21 cellular contexts compared by ENCODE assay signal in genomic region chr1:162626089-162626488, GRCh38. TPM values are rescaled to one million over a fixed set of nuclear protein-coding genes. Genes with fewer than 3 reads are reported as not detected.
DNase-seq lines count a peak whose midpoint lies in the region; ATAC-seq and TF ChIP-seq lines count a peak whose summit lies in the region.
"Had no signal": no experiment of that assay in that cellular context is flagged by ENCODE, and none has a peak within 500 bp of the region (broad histone marks: within the 10 kb centered on the region; RNA-seq: fewer than 3 reads in every experiment).

No MANE protein-coding gene starts in this region.

- H3K36me3 ChIP-seq in SK-N-SH (replicated peaks in 1 of 2; ENCODE audit: control insufficient read depth in 1 of 2, insufficient read depth in 2 of 2, low read length in 1 of 2) (no peaks in the 10 kb centered on the region), heart right ventricle (no peaks in the 10 kb centered on the region), vagina (no peaks in the 10 kb centered on the region), mucosa of descending colon (ENCODE audit: low read depth) (no peaks in the 10 kb centered on the region)
- H3K36me3 ChIP-seq: cardiac muscle cell, spleen had no signal

- TF ChIP-seq EP300 in SK-N-SH (IDR thresholded peaks at IDR 0.05; ENCODE audit: borderline replicate concordance in 1 of 2, low read depth in 1 of 2, low read length in 1 of 2) = no peak

- H3K9ac ChIP-seq in SK-N-SH = peak overlapping the region; percentile 40; the same call in 1 of the 2 replicates

- H3K79me2 ChIP-seq in SK-N-SH (ENCODE audit: insufficient read depth) = no peaks in the 10 kb centered on the region

- H3K27ac ChIP-seq in SK-N-SH (ENCODE audit: low read depth in 2 of 2, low read length in 1 of 2) (peak overlapping the region in 1 of 2 experiments; percentile 14; a peak in 2 of 4 replicates), heart right ventricle (peak overlapping the region in 8 of 10 donors; percentile 36 to 75 (median 63)), vagina (peak overlapping the region; percentile 53)
- H3K27ac ChIP-seq: 22Rv1, cardiac muscle cell had no signal

- TF ChIP-seq CTCF in SK-N-SH (IDR thresholded peaks at IDR 0.05) (no peak), heart right ventricle (IDR thresholded peaks at IDR 0.05) (no peak), vagina (IDR thresholded peaks at IDR 0.05) (no peak), mucosa of descending colon (IDR thresholded peaks at IDR 0.05) (no peak)

- H3K4me1 ChIP-seq in SK-N-SH (ENCODE audit: control insufficient read depth in 1 of 2, insufficient read depth in 2 of 2, low read depth in 1 of 2, low read length in 1 of 2) (peaks cover 34 to 35% of the 10 kb centered on the region in 2 experiments), heart right ventricle (peaks cover 4 to 33% (median 19%) of the 10 kb centered on the region in 9 donors), vagina (no peaks in the 10 kb centered on the region), mucosa of descending colon (ENCODE audit: low read depth) (no peaks in the 10 kb centered on the region)

- intact Hi-C loops in heart right ventricle (cut with DNase I) (loop anchor here in 1 of 10 donors (10.0 kb wide), 1 partner anchor 149 kb away; no protein-coding TSS in a partner anchor), sciatic nerve (cut with DNase I) (no loop called here), vagina (cut with DNase I) (no loop called here), mucosa of descending colon (cut with DNase I, micrococcal nuclease) (no loop called here)

- H4K20me1 ChIP-seq in SK-N-SH (ENCODE audit: insufficient read depth) = no peaks in the 10 kb centered on the region

- TF ChIP-seq RAD21 in SK-N-SH (IDR thresholded peaks at IDR 0.05; ENCODE audit: low read length) = no peak

- ATAC-seq in SK-N-SH treated with all-trans-retinoic acid at 6 μM for 48 hours (no peak), heart right ventricle (peak in 5 of 8 donors; percentile 15 to 57 (median 32)), sciatic nerve (peak; percentile 50), HG03045 (IDR thresholded peaks at IDR 0.05; ENCODE audit: unreplicated experiment) (no peak), mucosa of descending colon (no peak)
- ATAC-seq: HCT116; left colon; stimulated activated naive CD8-positive, alpha-beta T cell treated with anti-CD3 and anti-CD28 coated beads, Interleukin-15, amount 100 ng/mL, for 72 hours had no signal

- H3K27me3 ChIP-seq in SK-N-SH (ENCODE audit: insufficient read depth) (no peaks in the 10 kb centered on the region), heart right ventricle (no peaks in the 10 kb centered on the region), vagina (no peaks in the 10 kb centered on the region)
- H3K27me3 ChIP-seq: cardiac muscle cell, spleen had no signal

- no peaks in the 10 kb centered on the region for H3K9me2 ChIP-seq in SK-N-SH

- 41% methylated on average over 2 of the region's 2 CpGs for WGBS in SK-N-SH (ENCODE audit: low lambda C conversion rate)
- 34 to 48% methylated on average over 2 of the region's 2 CpGs for WGBS in heart right ventricle, 2 donors

- H3F3A ChIP-seq in SK-N-SH (replicated peaks; ENCODE audit: insufficient read depth) = peaks cover 24% of the 10 kb centered on the region

- H3K4me3 ChIP-seq in SK-N-SH (ENCODE audit: low read depth in 2 of 2, low read length in 1 of 2) (no peak overlapping the region), heart right ventricle (peak overlapping the region in 5 of 10 donors; percentile 20 to 33 (median 31)), vagina (peak overlapping the region; percentile 20 to 23), mucosa of descending colon (no peak overlapping the region)
- H3K4me3 ChIP-seq: cardiac muscle cell had no signal

- H2AFZ ChIP-seq in SK-N-SH (ENCODE audit: low read depth) = peak overlapping the region; percentile 66; the same call in 1 of the 2 replicates

- POLR2A ChIA-PET in SK-N-SH (lab: Yijun Ruan, JAX) = no interaction called here

- H3K9me3 ChIP-seq in SK-N-SH = no peaks in the 10 kb centered on the region
- H3K9me3 ChIP-seq in heart right ventricle = no peaks in the 10 kb centered on the region
- no peaks in the 10 kb centered on the region for H3K9me3 ChIP-seq in vagina
- no peaks in the 10 kb centered on the region for H3K9me3 ChIP-seq in mucosa of descending colon
- H3K9me3 ChIP-seq: spleen had no signal

- DNase-seq in SK-N-SH (no peak), heart right ventricle (peak in 1 of 2 donors; percentile 14), sciatic nerve (ENCODE audit: low spot score) (no peak), vagina (ENCODE audit: extremely low spot score in 2 of 2) (no peak), mucosa of descending colon (no peak)
- DNase-seq in activated effector memory CD4-positive, alpha-beta T cell treated with Interleukin-2 at 50 U/mL for 16 hours = no peak
- DNase-seq: activated naive CD4-positive, alpha-beta T cell treated with Interleukin-2 at 50 U/mL for 16 hours; CD4-positive, alpha-beta T cell; DMS79 treated with DMSO at 0.1 percent for 48 hours; endodermal cell; left colon; NCI-H187 treated with DMSO at 0.1 percent for 48 hours; NCI-H526; spleen; stimulated activated naive CD8-positive, alpha-beta T cell treated with anti-CD3 and anti-CD28 coated beads, Interleukin-15, amount 100 ng/mL, for 72 hours; T-helper 1 cell had no signal

- TF ChIP-seq POLR2A in vagina (IDR thresholded peaks at IDR 0.05) = no peak

- peak overlapping the region; percentile 55; the same call in 1 of the 2 replicates for H3K4me2 ChIP-seq in SK-N-SH

- CTCF ChIA-PET in SK-N-SH (lab: Yijun Ruan, JAX) = interaction anchor here (1.2 to 3.8 kb wide), 3 partner anchors 8 to 48 kb away, joined by 3 to 15 read pairs (median 8); no protein-coding TSS in a partner anchor

TF ChIP-seq in SK-N-SH, 30 proteins besides CTCF, POLR2A, EP300 and RAD21:
- TF ChIP-seq TEAD4 (IDR thresholded peaks at IDR 0.05; ENCODE audit: borderline replicate concordance, insufficient read depth) = no peak

TF ChIP-seq in SK-N-SH treated with all-trans-retinoic acid at 6 μM for 48 hours, 23 proteins besides CTCF, POLR2A, EP300 and RAD21:
- no peak for TF ChIP-seq CREB5 (CRISPR knock-in tag; IDR thresholded peaks at IDR 0.05; ENCODE audit: low read depth)
- no peak for TF ChIP-seq OSR1 (CRISPR knock-in tag; IDR thresholded peaks at IDR 0.05)
- no peak for TF ChIP-seq ISL1 (CRISPR knock-in tag; IDR thresholded peaks at IDR 0.05)
- no peak for TF ChIP-seq RARB (CRISPR knock-in tag; IDR thresholded peaks at IDR 0.05)

RNA-seq across cellular contexts. Expression of gene DDR2, which starts 6.2 kb away (rescaled TPM):
- polyA plus RNA-seq in SK-N-SH (2012; rRNA removed) = 34.0 and 55.4 TPM in 2 replicates
- polyA plus RNA-seq in SK-N-SH (2012; cell fraction: cytosol; rRNA removed) = 33.4 and 38.8 TPM in 2 replicates
- 36.1 and 68.2 TPM in 2 replicates for polyA plus RNA-seq in SK-N-SH (2012; cell fraction: nucleus; rRNA removed)
- 10 to 100 TPM; 16.1 to 32.0 (median 22.9) TPM for total RNA-seq in heart right ventricle
- polyA plus RNA-seq in heart right ventricle = 1 to 10 TPM; 5.1 to 9.3 TPM
- total RNA-seq in sciatic nerve = 132 TPM
- total RNA-seq in vagina = 153 TPM
- total RNA-seq in mucosa of descending colon = 100 to 1,000 TPM in 1 of 3 donors, 10 to 100 TPM in 2; 13.3 to 203 (median 28.0) TPM

Comparison
In these comparisons a context has a peak if more than half of its experiments do, and no peak if none do; other contexts are left out.
1. H3K4me3 ChIP-seq: peak in vagina (2 of 2); none in SK-N-SH (0 of 2) and mucosa of descending colon (single experiment).
2. ATAC-seq: peak in heart right ventricle (5 of 8) and sciatic nerve (single experiment); none in SK-N-SH treated with all-trans-retinoic acid at 6 μM for 48 hours (single experiment), HG03045 (single experiment) and mucosa of descending colon (single experiment).